8 cellular contexts compared by ENCODE assay signal in genomic region chr2:9474361-9475117, GRCh38. TPM values are rescaled to one million over a fixed set of nuclear protein-coding genes. Genes with fewer than 3 reads are reported as not detected.
DNase-seq lines count a peak whose midpoint lies in the region; ATAC-seq and TF ChIP-seq lines count a peak whose summit lies in the region.

A gene with protein sequence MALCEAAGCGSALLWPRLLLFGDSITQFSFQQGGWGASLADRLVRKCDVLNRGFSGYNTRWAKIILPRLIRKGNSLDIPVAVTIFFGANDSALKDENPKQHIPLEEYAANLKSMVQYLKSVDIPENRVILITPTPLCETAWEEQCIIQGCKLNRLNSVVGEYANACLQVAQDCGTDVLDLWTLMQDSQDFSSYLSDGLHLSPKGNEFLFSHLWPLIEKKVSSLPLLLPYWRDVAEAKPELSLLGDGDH (plus strand): TSS chr2:9474551. CDS start chr2:9474567, 16 bp downstream.

- DNase-seq in AG10803 (ENCODE audit: low read depth) (peak; percentile 47), activated T-helper 1 cell treated with Interleukin-2 at 50 U/mL for 16 hours (ENCODE audit: low read depth) (peak; percentile 67), fibroblast of gingiva (ENCODE audit: low read depth) (peak; percentile 54)
- DNase-seq in naive thymus-derived CD8-positive, alpha-beta T cell, result peak; percentile 62 to 87 (median 76)
- DNase-seq in stimulated activated naive CD4-positive, alpha-beta T cell (lab: John Stamatoyannopoulos, UW), result peak; percentile 64 to 88 (median 70)

- TF ChIP-seq CTCF in AG10803 (conservative IDR thresholded peaks at IDR 0.05; ENCODE audit: low read length) (no peak), OCI-LY3 (IDR thresholded peaks at IDR 0.05; ENCODE audit: low read depth, low read length) (no peak)

- H3K36me3 ChIP-seq in OCI-LY3 (replicated peaks; ENCODE audit: low read depth, low read length), result peaks cover 35% of the 10 kb centered on the region

- H2AFZ ChIP-seq in OCI-LY3 (ENCODE audit: low read depth, low read length), result peak within 1 kb of the TSS; percentile 43; the same call in 1 of the 2 replicates

- peak within 1 kb of the TSS; percentile 87 for H3K4me2 ChIP-seq in OCI-LY3 (ENCODE audit: low read length)

- H3K36me3 Mint-ChIP-seq in naive thymus-derived CD8-positive, alpha-beta T cell, result peaks cover 0 to 31% (median 7%) of the 10 kb centered on the region in 3 donors

- H3K4me1 ChIP-seq in OCI-LY3 (ENCODE audit: low read length), result no peaks in the 10 kb centered on the region

- POLR2A ChIA-PET in naive thymus-derived CD8-positive, alpha-beta T cell (lab: Charles Lee), result interaction anchor here (0.8 to 3.5 kb wide), 8 partner anchors 12 to 156 kb away, joined by 3 to 39 read pairs (median 6); partner anchors contain the start of genes ADAM17, CPSF3, ITGB1BP1 and YWHAQ

- ATAC-seq in GM18868 (IDR thresholded peaks at IDR 0.05; ENCODE audit: unreplicated experiment), result peak; percentile 83
- ATAC-seq in HG03097 (IDR thresholded peaks at IDR 0.05; ENCODE audit: low FRiP score, unreplicated experiment), result peak; percentile 58
- peak; percentile 81 to 84 for ATAC-seq in naive thymus-derived CD8-positive, alpha-beta T cell

- H3K4me3 Mint-ChIP-seq in naive thymus-derived CD8-positive, alpha-beta T cell, result peak within 1 kb of the TSS; percentile 76 to 89 (median 84)

- H3K4me3 ChIP-seq in AG10803 (ENCODE audit: low read length) (peak within 1 kb of the TSS; percentile 79), OCI-LY3 (ENCODE audit: low read length) (peak within 1 kb of the TSS; percentile 86)

- H3K27me3 ChIP-seq in OCI-LY3 (ENCODE audit: low read depth, low read length), result no peaks in the 10 kb centered on the region

- H3K79me2 ChIP-seq in OCI-LY3 (ENCODE audit: low read length), result no peaks in the 10 kb centered on the region; the same call in 1 of the 2 replicates

- H3K27ac Mint-ChIP-seq in naive thymus-derived CD8-positive, alpha-beta T cell, result peak within 1 kb of the TSS; percentile 61 to 97 (median 92)

- no peak within 1 kb of the TSS for H3K27ac ChIP-seq in OCI-LY3 (ENCODE audit: low read length)

- peaks cover 17 to 55% (median 43%) of the 10 kb centered on the region in 4 donors for H3K4me1 Mint-ChIP-seq in naive thymus-derived CD8-positive, alpha-beta T cell

- no peaks in the 10 kb centered on the region for H3K9me3 Mint-ChIP-seq in naive thymus-derived CD8-positive, alpha-beta T cell

- H3K9ac ChIP-seq in OCI-LY3 (ENCODE audit: low read length), result peak within 1 kb of the TSS; percentile 80

- H4K20me1 ChIP-seq in OCI-LY3 (ENCODE audit: insufficient read depth, low read length), result no peaks in the 10 kb centered on the region

- H3K27me3 Mint-ChIP-seq in naive thymus-derived CD8-positive, alpha-beta T cell, result no peaks in the 10 kb centered on the region

- H3K9me3 ChIP-seq in OCI-LY3 (ENCODE audit: insufficient read depth, low read length), result no peaks in the 10 kb centered on the region

RNA-seq across cellular contexts. Expression of the gene that starts here (rescaled TPM):
- 10 to 100 TPM; 47.0 to 57.3 TPM for total RNA-seq in naive thymus-derived CD8-positive, alpha-beta T cell
- polyA plus RNA-seq in naive thymus-derived CD8-positive, alpha-beta T cell, result 10 to 100 TPM; 61.8 to 81.5 (median 66.6) TPM
